Comparison of ENCODE assay signal across 1 cellular context in genomic region chr7:151787348-151787747, GRCh38.
TF ChIP-seq lines count a peak whose summit lies in the region.

No MANE protein-coding gene starts in this region.

TF ChIP-seq in K562, 482 proteins besides CTCF, POLR2A, EP300 and RAD21 (continued from another document):
- TF ChIP-seq, protein P1, sequence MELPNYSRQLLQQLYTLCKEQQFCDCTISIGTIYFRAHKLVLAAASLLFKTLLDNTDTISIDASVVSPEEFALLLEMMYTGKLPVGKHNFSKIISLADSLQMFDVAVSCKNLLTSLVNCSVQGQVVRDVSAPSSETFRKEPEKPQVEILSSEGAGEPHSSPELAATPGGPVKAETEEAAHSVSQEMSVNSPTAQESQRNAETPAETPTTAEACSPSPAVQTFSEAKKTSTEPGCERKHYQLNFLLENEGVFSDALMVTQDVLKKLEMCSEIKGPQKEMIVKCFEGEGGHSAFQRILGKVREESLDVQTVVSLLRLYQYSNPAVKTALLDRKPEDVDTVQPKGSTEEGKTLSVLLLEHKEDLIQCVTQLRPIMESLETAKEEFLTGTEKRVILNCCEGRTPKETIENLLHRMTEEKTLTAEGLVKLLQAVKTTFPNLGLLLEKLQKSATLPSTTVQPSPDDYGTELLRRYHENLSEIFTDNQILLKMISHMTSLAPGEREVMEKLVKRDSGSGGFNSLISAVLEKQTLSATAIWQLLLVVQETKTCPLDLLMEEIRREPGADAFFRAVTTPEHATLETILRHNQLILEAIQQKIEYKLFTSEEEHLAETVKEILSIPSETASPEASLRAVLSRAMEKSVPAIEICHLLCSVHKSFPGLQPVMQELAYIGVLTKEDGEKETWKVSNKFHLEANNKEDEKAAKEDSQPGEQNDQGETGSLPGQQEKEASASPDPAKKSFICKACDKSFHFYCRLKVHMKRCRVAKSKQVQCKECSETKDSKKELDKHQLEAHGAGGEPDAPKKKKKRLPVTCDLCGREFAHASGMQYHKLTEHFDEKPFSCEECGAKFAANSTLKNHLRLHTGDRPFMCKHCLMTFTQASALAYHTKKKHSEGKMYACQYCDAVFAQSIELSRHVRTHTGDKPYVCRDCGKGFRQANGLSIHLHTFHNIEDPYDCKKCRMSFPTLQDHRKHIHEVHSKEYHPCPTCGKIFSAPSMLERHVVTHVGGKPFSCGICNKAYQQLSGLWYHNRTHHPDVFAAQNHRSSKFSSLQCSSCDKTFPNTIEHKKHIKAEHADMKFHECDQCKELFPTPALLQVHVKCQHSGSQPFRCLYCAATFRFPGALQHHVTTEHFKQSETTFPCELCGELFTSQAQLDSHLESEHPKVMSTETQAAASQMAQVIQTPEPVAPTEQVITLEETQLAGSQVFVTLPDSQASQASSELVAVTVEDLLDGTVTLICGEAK (IDR thresholded peaks at IDR 0.05): no peak
- TF ChIP-seq, protein P1 (CRISPR knock-in tag; IDR thresholded peaks at IDR 0.05): no peak
- TF ChIP-seq ELK3 (CRISPR knock-in tag; IDR thresholded peaks at IDR 0.05) (no peak), KDM1A (IDR thresholded peaks at IDR 0.05) (peak in 1 of 2 experiments; percentile 56; a peak in 1 of 4 replicates), ZNF124 (CRISPR knock-in tag; IDR thresholded peaks at IDR 0.05) (no peak), NR2C1 (IDR thresholded peaks at IDR 0.05) (no peak), NR2C1 (tag; IDR thresholded peaks at IDR 0.05) (no peak), CBX3 (IDR thresholded peaks at IDR 0.05; ENCODE audit: borderline replicate concordance in 1 of 2, low read length in 2 of 2) (no peak), ZNF280A (IDR thresholded peaks at IDR 0.05; ENCODE audit: low read depth, partially characterized antibody) (no peak), HNRNPK (IDR thresholded peaks at IDR 0.05; ENCODE audit: low read depth, low read length, poor library complexity, severe bottlenecking) (no peak), ZNF354B (CRISPR knock-in tag; IDR thresholded peaks at IDR 0.05) (no peak), ZNF436 (CRISPR knock-in tag; IDR thresholded peaks at IDR 0.05) (no peak)
